30 cellular contexts compared by ENCODE assay signal in genomic region chr4:188988131-188988530, GRCh38.
"Had no signal": no experiment of that assay in that cellular context is flagged by ENCODE, and none has a peak within 500 bp of the region (broad histone marks: within the 10 kb centered on the region; RNA-seq: fewer than 3 reads in every experiment).

No MANE protein-coding gene starts in this region.

- H3K4me3 ChIP-seq: adrenal gland, body of pancreas, gastrocnemius medialis, heart left ventricle had no signal

- H3K36me3 ChIP-seq: adrenal gland, gastrocnemius medialis, heart left ventricle, WERI-Rb-1 had no signal

- DNase-seq: activated B cell treated with CpG ODN at 0.5 μM for 24 hours; activated CD4-positive, alpha-beta T cell treated with anti-CD3 and anti-CD28 coated beads for 48 hours; activated CD4-positive, alpha-beta T cell treated with anti-CD3 and anti-CD28 coated beads, Interleukin-2, amount 50 U/mL, for 1 hour; activated CD4-positive, alpha-beta T cell treated with anti-CD3 and anti-CD28 coated beads, Interleukin-2, amount 50 U/mL, for 48 hours; activated CD8-positive, alpha-beta memory T cell treated with anti-CD3 and anti-CD28 coated beads for 24 hours; activated CD8-positive, alpha-beta T cell treated with anti-CD3 and anti-CD28 coated beads for 36 hours; activated effector memory CD4-positive, alpha-beta T cell treated with anti-CD3 and anti-CD28 coated beads, Interleukin-2, amount 50 U/mL, for 16 hours; activated naive CD4-positive, alpha-beta T cell treated with anti-CD3 and anti-CD28 coated beads for 36 hours; activated naive CD8-positive, alpha-beta T cell treated with anti-CD3 and anti-CD28 coated beads for 36 hours; activated naive CD8-positive, alpha-beta T cell treated with anti-CD3 and anti-CD28 coated beads, Interleukin-2, amount 50 U/mL, for 24 hours; activated T-cell treated with anti-CD3 and anti-CD28 coated beads, Interleukin-2, amount 50 U/mL, for 4 hours; adrenal gland; amygdala; aorta; body of pancreas; caudate nucleus; cortex of kidney; dermis blood vessel endothelial cell; effector CD4-positive, alpha-beta T cell; effector memory CD8-positive, alpha-beta T cell; foreskin fibroblast; gastrocnemius medialis; glutamatergic neuron; heart left ventricle; T-helper 17 cell; T1000; WERI-Rb-1 had no signal

- ATAC-seq: activated CD4-positive, CD25-positive, alpha-beta regulatory T cell treated with anti-CD3 and anti-CD28 coated beads, Interleukin-2, amount 50 U/mL, for 24 hours; activated CD8-positive, alpha-beta T cell treated with anti-CD3 and anti-CD28 coated beads for 36 hours; activated naive CD8-positive, alpha-beta T cell treated with anti-CD3 and anti-CD28 coated beads, Interleukin-2, amount 50 U/mL, for 24 hours; activated T-cell treated with anti-CD3 and anti-CD28 coated beads, Interleukin-2, amount 50 U/mL, for 4 hours; activated T-helper 17 cell treated with anti-CD3 and anti-CD28 coated beads, Interleukin-2, amount 50 U/mL, for 72 hours; body of pancreas; effector memory CD8-positive, alpha-beta T cell; gastrocnemius medialis; heart left ventricle; T-helper 17 cell had no signal

- H3K9me3 ChIP-seq: adrenal gland, body of pancreas, gastrocnemius medialis had no signal

- H3K4me1 ChIP-seq: adrenal gland, body of pancreas, gastrocnemius medialis, heart left ventricle had no signal

- H3K27ac ChIP-seq: adrenal gland, body of pancreas, gastrocnemius medialis, heart left ventricle, WERI-Rb-1 had no signal

- FAIRE-seq: colon had no signal

- H3K27me3 ChIP-seq: adrenal gland, body of pancreas, gastrocnemius medialis, heart left ventricle had no signal
